35 cellular contexts compared by ENCODE assay signal in genomic region chrX:106050054-106050453, GRCh38. TPM values are rescaled to one million over a fixed set of nuclear protein-coding genes. Genes with fewer than 3 reads are reported as not detected.
"Had no signal": no experiment of that assay in that cellular context is flagged by ENCODE, and none has a peak within 500 bp of the region (broad histone marks: within the 10 kb centered on the region; RNA-seq: fewer than 3 reads in every experiment).

No MANE protein-coding gene starts in this region.

- ATAC-seq: activated CD4-positive, alpha-beta T cell treated with anti-CD3 and anti-CD28 coated beads for 36 hours; activated CD4-positive, CD25-positive, alpha-beta regulatory T cell treated with anti-CD3 and anti-CD28 coated beads, Interleukin-2, amount 50 U/mL, for 24 hours; activated CD8-positive, alpha-beta memory T cell treated with anti-CD3 and anti-CD28 coated beads, Interleukin-2, amount 10 ng/mL, durations not matched to agents 7 days and 5 days; activated CD8-positive, alpha-beta T cell treated with anti-CD3 and anti-CD28 coated beads, Interleukin-2, amount 10 ng/mL, durations not matched to agents 7 days and 5 days; activated naive CD8-positive, alpha-beta T cell treated with anti-CD3 and anti-CD28 coated beads, Interleukin-2, amount 50 U/mL, for 24 hours; body of pancreas; WTC11 had no signal

- H3K9me3 ChIP-seq: body of pancreas, breast epithelium had no signal

- H3K4me3 ChIP-seq: body of pancreas, breast epithelium had no signal

- H3K36me3 ChIP-seq: brain microvascular endothelial cell, breast epithelium, WERI-Rb-1 had no signal

- H3K27me3 ChIP-seq: body of pancreas, brain microvascular endothelial cell had no signal

- DNase-seq: activated CD4-positive, alpha-beta memory T cell treated with anti-CD3 and anti-CD28 coated beads, Interleukin-2, amount 10 ng/mL, durations not matched to agents 7 days and 5 days; activated CD4-positive, alpha-beta T cell treated with anti-CD3 and anti-CD28 coated beads for 1 hour; activated CD4-positive, alpha-beta T cell treated with anti-CD3 and anti-CD28 coated beads for 36 hours; activated CD4-positive, alpha-beta T cell treated with anti-CD3 and anti-CD28 coated beads for 48 hours; activated CD4-positive, alpha-beta T cell treated with anti-CD3 and anti-CD28 coated beads, Interleukin-2, amount 10 ng/mL, durations not matched to agents 7 days and 5 days; activated CD4-positive, alpha-beta T cell treated with anti-CD3 and anti-CD28 coated beads, Interleukin-2, amount 50 U/mL, for 48 hours; activated CD4-positive, CD25-positive, alpha-beta regulatory T cell; activated CD8-positive, alpha-beta memory T cell treated with anti-CD3 and anti-CD28 coated beads for 24 hours; activated CD8-positive, alpha-beta memory T cell treated with anti-CD3 and anti-CD28 coated beads, Interleukin-2, amount 10 ng/mL, durations not matched to agents 7 days and 5 days; activated CD8-positive, alpha-beta memory T cell treated with anti-CD3 and anti-CD28 coated beads, Interleukin-2, amount 50 U/mL, for 48 hours; activated CD8-positive, alpha-beta T cell treated with anti-CD3 and anti-CD28 coated beads, Interleukin-2, amount 10 ng/mL, durations not matched to agents 7 days and 5 days; activated effector memory CD4-positive, alpha-beta T cell treated with Interleukin-2 at 50 U/mL for 16 hours; activated gamma-delta T cell; activated naive CD4-positive, alpha-beta T cell treated with anti-CD3 and anti-CD28 coated beads, Interleukin-2, amount 10 ng/mL, durations not matched to agents 7 days and 5 days; activated naive CD4-positive, alpha-beta T cell treated with Interleukin-2 at 50 U/mL for 16 hours; activated naive CD8-positive, alpha-beta T cell treated with anti-CD3 and anti-CD28 coated beads, Interleukin-2, amount 10 ng/mL, durations not matched to agents 7 days and 5 days; activated naive CD8-positive, alpha-beta T cell treated with anti-CD3 and anti-CD28 coated beads, Interleukin-2, amount 50 U/mL, for 24 hours; activated T-cell treated with anti-CD3 and anti-CD28 coated beads, Interleukin-2, amount 50 U/mL, for 24 hours; activated T-cell treated with anti-CD3 and anti-CD28 coated beads, Interleukin-2, amount 50 U/mL, for 48 hours; amygdala; anterior cingulate cortex; body of pancreas; brain microvascular endothelial cell; central memory CD4-positive, alpha-beta T cell; T-helper 1 cell; T-helper 2 cell; T-helper 9 cell; WERI-Rb-1 had no signal

- H3K27ac ChIP-seq: body of pancreas, brain microvascular endothelial cell, breast epithelium, WERI-Rb-1 had no signal

- H3K4me1 ChIP-seq: body of pancreas, breast epithelium had no signal

RNA-seq across cellular contexts. Expression of gene SERPINA7, which starts 11.5 kb away (rescaled TPM):
- total RNA-seq: activated CD4-positive, alpha-beta memory T cell treated with anti-CD3 and anti-CD28 coated beads, Interleukin-2, amount 10 ng/mL, durations not matched to agents 7 days and 5 days; activated CD4-positive, alpha-beta T cell treated with anti-CD3 and anti-CD28 coated beads for 36 hours; activated CD4-positive, alpha-beta T cell treated with anti-CD3 and anti-CD28 coated beads, Interleukin-2, amount 10 ng/mL, durations not matched to agents 7 days and 5 days; activated CD8-positive, alpha-beta memory T cell treated with anti-CD3 and anti-CD28 coated beads, Interleukin-2, amount 10 ng/mL, durations not matched to agents 7 days and 5 days; activated CD8-positive, alpha-beta T cell treated with anti-CD3 and anti-CD28 coated beads, Interleukin-2, amount 10 ng/mL, durations not matched to agents 7 days and 5 days; activated naive CD8-positive, alpha-beta T cell treated with anti-CD3 and anti-CD28 coated beads, Interleukin-2, amount 10 ng/mL, durations not matched to agents 7 days and 5 days; activated T-helper 2 cell treated with anti-CD3 and anti-CD28 coated beads, Interferon-gamma antibody, Interleukin-2, Interleukin-4, amounts not matched to agents 10 μg/mL and 5 μg/mL and 100 μg/mL, durations not matched to agents 14 hours and 24 hours and 36 hours; astrocyte; body of pancreas; breast epithelium; cardiac septum; cerebellum; WTC11 had no signal
